In the genomic region with DNA sequence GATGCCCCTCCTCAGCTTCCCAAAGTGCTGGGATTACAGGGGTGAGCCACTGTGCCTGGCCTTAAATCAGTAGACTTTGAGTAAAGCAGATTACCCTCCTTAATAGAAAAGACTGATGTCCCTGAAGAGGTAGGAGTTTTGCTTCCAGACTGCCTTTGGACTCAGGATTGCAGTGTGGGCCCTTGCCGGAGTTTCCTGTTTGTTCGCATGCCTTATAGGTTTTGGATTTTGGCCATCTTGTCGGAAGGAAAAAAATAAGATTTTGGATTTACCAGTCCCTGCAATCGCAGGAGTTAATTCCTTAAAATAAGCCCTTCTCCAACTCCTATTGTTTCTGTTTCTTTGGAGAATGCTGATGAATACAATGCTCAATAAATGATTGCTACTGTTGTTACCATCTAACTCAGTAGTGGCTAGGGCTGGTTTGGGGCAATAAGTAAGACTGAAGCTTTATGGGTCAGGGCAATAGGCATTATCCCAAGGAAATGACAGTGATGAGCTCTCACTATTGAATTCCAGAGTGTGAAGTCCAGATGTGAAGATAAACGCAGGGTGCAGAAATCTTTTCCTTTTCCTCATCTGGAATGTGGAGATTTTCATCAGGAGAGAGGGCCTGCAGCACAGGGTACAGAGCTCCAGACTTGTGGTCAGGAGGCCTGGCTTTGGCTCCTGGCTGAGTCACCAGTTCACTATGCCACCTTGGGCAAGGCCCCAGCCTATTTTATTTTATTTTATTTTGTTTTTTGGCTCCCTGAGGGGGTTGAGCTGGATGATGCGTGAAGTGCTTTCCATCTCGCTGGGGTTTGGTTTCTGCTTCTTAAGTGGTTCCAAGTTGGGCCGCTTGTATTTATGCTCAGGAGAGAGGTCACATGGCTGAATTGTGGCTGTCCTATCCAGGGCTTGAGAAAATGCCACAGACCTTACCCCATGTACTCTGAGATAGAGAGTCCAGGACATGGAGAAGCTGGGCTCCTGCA, we compare ENCODE assay signal across 14 cellular contexts. TPM values are rescaled to one million over a fixed set of nuclear protein-coding genes. Genes with fewer than 3 reads are reported as not detected.
DNase-seq lines count a peak whose midpoint lies in the region; ATAC-seq, FAIRE-seq and TF ChIP-seq lines count a peak whose summit lies in the region.
"Had no signal": no experiment of that assay in that cellular context is flagged by ENCODE, and none has a peak within 500 bp of the region (broad histone marks: within the 10 kb centered on the region; RNA-seq: fewer than 3 reads in every experiment).

No MANE protein-coding gene starts in this region.

- no peak overlapping the region for H3K4me3 ChIP-seq in AG04450 (ENCODE audit: low read depth, low read length)
- H3K4me3 ChIP-seq in vagina = no peak overlapping the region
- H3K4me3 ChIP-seq: mucosa of descending colon, sigmoid colon had no signal

- DNase-seq in AG04450 (ENCODE audit: low read depth, low spot score) = peak; percentile 52
- DNase-seq in HTR-8/SVneo (ENCODE audit: insufficient read length, low spot score) = peak; percentile 67
- DNase-seq in astrocyte of the hippocampus (ENCODE audit: low read depth, low spot score) = peak; percentile 87
- peak; percentile 63 for DNase-seq in kidney glomerular epithelial cell (lab: John Stamatoyannopoulos, UW)
- DNase-seq in NCI-H345 (lab: John Stamatoyannopoulos, UW) = no peak
- DNase-seq in vagina (ENCODE audit: extremely low spot score in 2 of 2) = no peak
- DNase-seq in DMS114 treated with DMSO at 0.1 percent for 48 hours (lab: John Stamatoyannopoulos, UW; ENCODE audit: unreplicated experiment) = no peak
- DNase-seq: activated CD8-positive, alpha-beta T cell treated with anti-CD3 and anti-CD28 coated beads, Interleukin-2, amount 10 ng/mL, durations not matched to agents 7 days and 5 days; mucosa of descending colon; NCI-H2227 treated with DMSO at 0.1 percent for 48 hours; sigmoid colon had no signal

- no peaks in the 10 kb centered on the region for H3K9me3 ChIP-seq in AG04450 (ENCODE audit: control insufficient read depth, insufficient read depth, low read length)
- H3K9me3 ChIP-seq in vagina = no peaks in the 10 kb centered on the region
- H3K9me3 ChIP-seq: mucosa of descending colon, sigmoid colon had no signal

- CTCF ChIA-PET in AG04450 (lab: Charles Lee) = interaction anchor here (0.5 to 17.1 kb wide), 19 partner anchors 8 to 505 kb away, joined by 3 to 794 read pairs (median 5); a partner anchor contains a TSS

- no peak for ATAC-seq in GM18870 (IDR thresholded peaks at IDR 0.05; ENCODE audit: unreplicated experiment)
- ATAC-seq: activated CD8-positive, alpha-beta T cell treated with anti-CD3 and anti-CD28 coated beads, Interleukin-2, amount 10 ng/mL, durations not matched to agents 7 days and 5 days; mucosa of descending colon had no signal

- peaks cover 3% of the 10 kb centered on the region for H3K27me3 ChIP-seq in AG04450 (ENCODE audit: control insufficient read depth, insufficient read depth, low read length)
- H3K27me3 ChIP-seq in vagina = no peaks in the 10 kb centered on the region
- H3K27me3 ChIP-seq: sigmoid colon had no signal

- intact Hi-C loops in vagina (cut with DNase I) = no loop called here

- POLR2A ChIA-PET in AG04450 (lab: Yijun Ruan, JAX) = interaction anchor here (0.6 to 1.3 kb wide), 3 partner anchors 227 to 327 kb away, joined by 4 to 5 read pairs (median 5); a partner anchor contains a TSS

- no peaks in the 10 kb centered on the region for H3K36me3 ChIP-seq in vagina
- H3K36me3 ChIP-seq: sigmoid colon had no signal

- no peak for TF ChIP-seq CTCF in AG04450 (IDR thresholded peaks at IDR 0.05; ENCODE audit: low read depth, low read length)
- no peak for TF ChIP-seq CTCF in vagina (IDR thresholded peaks at IDR 0.05)

- FAIRE-seq in HTR-8/SVneo (lab: Jason Lieb, UNC) = no peak

- peaks cover 3% of the 10 kb centered on the region for H3K4me1 ChIP-seq in vagina

- H3K27ac ChIP-seq in AG04450 (ENCODE audit: low read depth, low read length) (peak overlapping the region; percentile 65), vagina (no peak overlapping the region)
- H3K27ac ChIP-seq: C4-2B, sigmoid colon had no signal

- TF ChIP-seq POLR2A in vagina (IDR thresholded peaks at IDR 0.05) = no peak

RNA-seq across cellular contexts. Expression of a gene that starts 25.3 kb away (rescaled TPM):
- 0.05 and 0.07 TPM in 2 replicates for polyA plus RNA-seq in AG04450 (2011; rRNA removed)
- polyA minus RNA-seq in AG04450 (2011; rRNA and poly(A)+ RNA removed) = not detected in 2 replicates
- total RNA-seq in vagina = 1.5 TPM
- total RNA-seq: activated CD8-positive, alpha-beta T cell treated with anti-CD3 and anti-CD28 coated beads, Interleukin-2, amount 10 ng/mL, durations not matched to agents 7 days and 5 days; sigmoid colon had no signal
- polyA plus RNA-seq: sigmoid colon had no signal

RNA-seq across cellular contexts. Expression of a gene that starts 25.4 kb away (rescaled TPM):
- 0.04 and 0.05 TPM in 2 replicates for polyA plus RNA-seq in AG04450 (2011; rRNA removed)
- polyA minus RNA-seq in AG04450 (2011; rRNA and poly(A)+ RNA removed) = not detected in 2 replicates
- total RNA-seq in vagina = 1.5 TPM
- total RNA-seq: activated CD8-positive, alpha-beta T cell treated with anti-CD3 and anti-CD28 coated beads, Interleukin-2, amount 10 ng/mL, durations not matched to agents 7 days and 5 days; glomerular endothelial cell; sigmoid colon had no signal

Comparison
In these comparisons a context has a peak if more than half of its experiments do, and no peak if none do; other contexts are left out.
1. DNase-seq: peak in AG04450 (single experiment), HTR-8/SVneo (single experiment), astrocyte of the hippocampus (single experiment) and kidney glomerular epithelial cell (single experiment); none in NCI-H345 (single experiment), vagina (0 of 2) and DMS114 treated with DMSO at 0.1 percent for 48 hours (single experiment).